Comparison of ENCODE assay signal across 14 cellular contexts in the genomic region with DNA sequence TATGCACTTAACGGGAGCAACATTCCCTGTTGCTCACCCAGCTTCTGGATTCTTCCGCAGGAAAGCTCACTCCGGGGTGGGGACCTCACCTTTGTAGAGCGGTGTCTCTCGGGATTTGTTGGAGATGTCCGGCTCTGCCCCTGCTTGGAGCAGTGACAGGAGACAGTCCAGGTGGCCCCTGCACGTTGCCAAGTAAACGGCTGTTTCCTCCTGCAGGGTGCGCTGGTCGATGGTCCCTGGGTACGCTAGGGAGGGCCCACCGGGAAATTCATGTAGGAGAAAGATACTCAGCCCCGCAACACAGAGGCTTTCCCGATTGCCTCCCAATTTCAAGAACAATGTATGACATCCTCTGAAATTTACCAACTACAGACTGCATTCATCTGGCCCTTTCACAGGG. TPM values are rescaled to one million over a fixed set of nuclear protein-coding genes. Genes with fewer than 3 reads are reported as not detected.
A peak's percentile ranks its signal among the peaks of the same experiment; 100 is the strongest.
DNase-seq lines count a peak whose midpoint lies in the region; FAIRE-seq and TF ChIP-seq lines count a peak whose summit lies in the region.
"Had no signal": no experiment of that assay in that cellular context is flagged by ENCODE, and none has a peak within 500 bp of the region (broad histone marks: within the 10 kb centered on the region; RNA-seq: fewer than 3 reads in every experiment).

No MANE protein-coding gene starts in this region.

- peak overlapping the region; percentile 60 for H3K4me3 ChIP-seq in GM12875 (ENCODE audit: low read depth, low read length)
- H3K4me3 ChIP-seq: thyroid gland had no signal

- peaks cover 71% of the 10 kb centered on the region for H3K4me1 Mint-ChIP-seq in T-helper 1 cell treated with Interleukin-12 subunit alpha and Interleukin-12 subunit beta and Interleukin-4 antibody, amounts not matched to agents 30 μg/mL and 1 μg/mL, for 36 hours (ENCODE audit: low read depth)
- peaks cover 69% of the 10 kb centered on the region for H3K4me1 Mint-ChIP-seq in activated T-helper 2 cell treated with anti-CD3 and anti-CD28 coated beads, Interferon-gamma antibody, Interleukin-2, Interleukin-4, amounts not matched to agents 10 μg/mL and 5 μg/mL and 100 μg/mL, durations not matched to agents 14 hours and 24 hours and 36 hours (ENCODE audit: low read depth)
- H3K4me1 Mint-ChIP-seq in progenitor cell of endocrine pancreas (ENCODE audit: low read depth): no peaks in the 10 kb centered on the region

- H3K9me3 Mint-ChIP-seq in T-helper 1 cell treated with Interleukin-12 subunit alpha and Interleukin-12 subunit beta and Interleukin-4 antibody, amounts not matched to agents 30 μg/mL and 1 μg/mL, for 36 hours: no peaks in the 10 kb centered on the region
- H3K9me3 Mint-ChIP-seq in activated T-helper 2 cell treated with anti-CD3 and anti-CD28 coated beads, Interferon-gamma antibody, Interleukin-2, Interleukin-4, amounts not matched to agents 10 μg/mL and 5 μg/mL and 100 μg/mL, durations not matched to agents 14 hours and 24 hours and 36 hours: no peaks in the 10 kb centered on the region
- no peaks in the 10 kb centered on the region for H3K9me3 Mint-ChIP-seq in progenitor cell of endocrine pancreas (ENCODE audit: low read depth)

- no peak for DNase-seq in T-helper 1 cell
- no peak for DNase-seq in activated T-helper 2 cell treated with anti-CD3 and anti-CD28 coated beads, Interferon-gamma antibody, Interleukin-2, Interleukin-4, amounts not matched to agents 10 μg/mL and 5 μg/mL and 100 μg/mL, durations not matched to agents 14 hours and 24 hours and 36 hours (ENCODE audit: low spot score)
- no peak for DNase-seq in progenitor cell of endocrine pancreas (ENCODE audit: low spot score, unreplicated experiment)
- DNase-seq in GDM1 (lab: John Stamatoyannopoulos, UW): no peak
- DNase-seq in D721Med (ENCODE audit: insufficient read length, low spot score): no peak
- no peak for DNase-seq in NCI-H774 (lab: John Stamatoyannopoulos, UW)
- DNase-seq: NCI-H1092 treated with DMSO at 0.1 percent for 48 hours, NCI-H526 treated with DMSO at 0.1 percent for 48 hours, thyroid gland had no signal

- intact Hi-C loops in activated T-helper 2 cell treated with anti-CD3 and anti-CD28 coated beads, Interferon-gamma antibody, Interleukin-2, Interleukin-4, amounts not matched to agents 10 μg/mL and 5 μg/mL and 100 μg/mL, durations not matched to agents 14 hours and 24 hours and 36 hours (cut with micrococcal nuclease): no loop called here

- no peak overlapping the region for H3K4me3 Mint-ChIP-seq in T-helper 1 cell treated with Interleukin-12 subunit alpha and Interleukin-12 subunit beta and Interleukin-4 antibody, amounts not matched to agents 30 μg/mL and 1 μg/mL, for 36 hours
- no peak overlapping the region for H3K4me3 Mint-ChIP-seq in activated T-helper 2 cell treated with anti-CD3 and anti-CD28 coated beads, Interferon-gamma antibody, Interleukin-2, Interleukin-4, amounts not matched to agents 10 μg/mL and 5 μg/mL and 100 μg/mL, durations not matched to agents 14 hours and 24 hours and 36 hours (ENCODE audit: low read depth)
- H3K4me3 Mint-ChIP-seq in progenitor cell of endocrine pancreas (ENCODE audit: low read depth): no peak overlapping the region
- H3K4me3 Mint-ChIP-seq: brain had no signal

- peak overlapping the region; percentile 62 for H3K27ac Mint-ChIP-seq in T-helper 1 cell treated with Interleukin-12 subunit alpha and Interleukin-12 subunit beta and Interleukin-4 antibody, amounts not matched to agents 30 μg/mL and 1 μg/mL, for 36 hours
- peak overlapping the region; percentile 23 for H3K27ac Mint-ChIP-seq in activated T-helper 2 cell treated with anti-CD3 and anti-CD28 coated beads, Interferon-gamma antibody, Interleukin-2, Interleukin-4, amounts not matched to agents 10 μg/mL and 5 μg/mL and 100 μg/mL, durations not matched to agents 14 hours and 24 hours and 36 hours
- no peak overlapping the region for H3K27ac Mint-ChIP-seq in progenitor cell of endocrine pancreas
- H3K27ac Mint-ChIP-seq: brain had no signal

- no peaks in the 10 kb centered on the region for H3K27me3 Mint-ChIP-seq in T-helper 1 cell treated with Interleukin-12 subunit alpha and Interleukin-12 subunit beta and Interleukin-4 antibody, amounts not matched to agents 30 μg/mL and 1 μg/mL, for 36 hours (ENCODE audit: low read depth)
- no peaks in the 10 kb centered on the region for H3K27me3 Mint-ChIP-seq in activated T-helper 2 cell treated with anti-CD3 and anti-CD28 coated beads, Interferon-gamma antibody, Interleukin-2, Interleukin-4, amounts not matched to agents 10 μg/mL and 5 μg/mL and 100 μg/mL, durations not matched to agents 14 hours and 24 hours and 36 hours (ENCODE audit: low read depth)
- peaks cover 15% of the 10 kb centered on the region for H3K27me3 Mint-ChIP-seq in progenitor cell of endocrine pancreas

- TF ChIP-seq CTCF in GM12875 (IDR thresholded peaks at IDR 0.05; ENCODE audit: borderline replicate concordance, insufficient read depth, low read depth, low read length) (peak; percentile 34; the same call in 1 of the 2 replicates), progenitor cell of endocrine pancreas (IDR thresholded peaks at IDR 0.05; ENCODE audit: unreplicated experiment) (peak; percentile 18), D721Med (IDR thresholded peaks at IDR 0.05; ENCODE audit: insufficient read depth, missing control alignments) (no peak)

- FAIRE-seq in D721Med (lab: Jason Lieb, UNC): no peak

- peaks cover 53% of the 10 kb centered on the region for H3K36me3 Mint-ChIP-seq in T-helper 1 cell treated with Interleukin-12 subunit alpha and Interleukin-12 subunit beta and Interleukin-4 antibody, amounts not matched to agents 30 μg/mL and 1 μg/mL, for 36 hours (ENCODE audit: low read depth)
- peaks cover 82% of the 10 kb centered on the region for H3K36me3 Mint-ChIP-seq in activated T-helper 2 cell treated with anti-CD3 and anti-CD28 coated beads, Interferon-gamma antibody, Interleukin-2, Interleukin-4, amounts not matched to agents 10 μg/mL and 5 μg/mL and 100 μg/mL, durations not matched to agents 14 hours and 24 hours and 36 hours (ENCODE audit: low read depth)
- H3K36me3 Mint-ChIP-seq in progenitor cell of endocrine pancreas (ENCODE audit: insufficient read depth): no peaks in the 10 kb centered on the region
- H3K36me3 Mint-ChIP-seq: brain had no signal

RNA-seq across cellular contexts. Expression of a gene that starts 23.1 kb away (rescaled TPM):
- 19.8 TPM in 2 replicates for total RNA-seq in activated T-helper 2 cell treated with anti-CD3 and anti-CD28 coated beads, Interferon-gamma antibody, Interleukin-2, Interleukin-4, amounts not matched to agents 10 μg/mL and 5 μg/mL and 100 μg/mL, durations not matched to agents 14 hours and 24 hours and 36 hours
- not detected in 2 replicates for total RNA-seq in progenitor cell of endocrine pancreas

RNA-seq across cellular contexts. Expression of a gene that starts 26.1 kb away (rescaled TPM):
- total RNA-seq in activated T-helper 2 cell treated with anti-CD3 and anti-CD28 coated beads, Interferon-gamma antibody, Interleukin-2, Interleukin-4, amounts not matched to agents 10 μg/mL and 5 μg/mL and 100 μg/mL, durations not matched to agents 14 hours and 24 hours and 36 hours: not detected in 2 replicates
- total RNA-seq in progenitor cell of endocrine pancreas: not detected in 2 replicates
- total RNA-seq: G401, renal cortical epithelial cell had no signal

RNA-seq across cellular contexts. Expression of a gene that starts 43.8 kb away (rescaled TPM):
- 0.11 TPM in 1 of 2 replicates, not detected in the other for total RNA-seq in activated T-helper 2 cell treated with anti-CD3 and anti-CD28 coated beads, Interferon-gamma antibody, Interleukin-2, Interleukin-4, amounts not matched to agents 10 μg/mL and 5 μg/mL and 100 μg/mL, durations not matched to agents 14 hours and 24 hours and 36 hours
- not detected in 2 replicates for total RNA-seq in progenitor cell of endocrine pancreas
- total RNA-seq: G401, renal cortical epithelial cell, thyroid gland had no signal

Comparison
In these comparisons a context has a peak if more than half of its experiments do, and no peak if none do; other contexts are left out.
1. RNA of a gene that starts 23.1 kb away (total RNA-seq): 19.8 TPM in activated T-helper 2 cell treated with anti-CD3 and anti-CD28 coated beads, Interferon-gamma antibody, Interleukin-2, Interleukin-4, amounts not matched to agents 10 μg/mL and 5 μg/mL and 100 μg/mL, durations not matched to agents 14 hours and 24 hours and 36 hours; not detected in progenitor cell of endocrine pancreas; every median in the first group is over 10 times any median in the second.